29 cellular contexts compared by ENCODE assay signal in the genomic region with DNA sequence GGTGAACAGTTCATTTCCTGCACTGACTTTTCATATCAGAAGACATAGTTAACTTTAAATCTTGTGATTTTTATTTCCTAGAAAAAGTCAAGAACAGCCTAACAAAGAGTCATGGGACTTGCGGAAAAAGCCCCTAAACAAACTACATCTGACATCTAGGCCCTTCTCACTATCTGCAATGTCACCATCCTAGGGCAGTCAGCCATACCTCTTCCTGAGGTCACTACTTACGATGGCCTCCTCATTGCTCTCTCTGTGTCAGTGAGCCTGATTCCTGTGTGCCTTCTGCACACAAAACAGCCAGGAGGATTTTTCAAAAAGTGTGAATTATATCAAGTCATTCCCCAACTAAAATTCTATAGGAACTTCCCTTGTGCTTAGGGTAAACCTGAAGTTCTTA.
"Had no signal": no experiment of that assay in that cellular context is flagged by ENCODE, and none has a peak within 500 bp of the region (broad histone marks: within the 10 kb centered on the region; RNA-seq: fewer than 3 reads in every experiment).

No MANE protein-coding gene starts in this region.

- H3K27ac ChIP-seq: hepatocyte, left ventricle myocardium inferior, pancreas, prostate gland, sigmoid colon, spleen, suprapubic skin, thoracic aorta, tibial artery, upper lobe of right lung had no signal

- H3K36me3 Mint-ChIP-seq: naive thymus-derived CD4-positive, alpha-beta T cell; natural killer cell treated with Interleukin-12 subunit alpha and Interleukin-12 subunit beta and Interleukin-15 and Interleukin-18, amount 100 ng/mL, for 72 hours; stimulated activated effector memory CD8-positive, alpha-beta T cell treated with anti-CD3 and anti-CD28 coated beads, Interleukin-12 subunit alpha, Interleukin-12 subunit beta, amount 100 ng/mL, for 72 hours had no signal

- H3K4me1 Mint-ChIP-seq: neural crest cell had no signal

- H3K9me3 Mint-ChIP-seq: natural killer cell treated with Interleukin-12 subunit alpha and Interleukin-12 subunit beta and Interleukin-15 and Interleukin-18, amount 100 ng/mL, for 72 hours; neural crest cell; stimulated activated effector memory CD8-positive, alpha-beta T cell treated with anti-CD3 and anti-CD28 coated beads, Interleukin-12 subunit alpha, Interleukin-12 subunit beta, amount 100 ng/mL, for 72 hours; stimulated activated naive CD8-positive, alpha-beta T cell treated with anti-CD3 and anti-CD28 coated beads, Interleukin-15, Interleukin-2, amounts not matched to agents 100 ng/mL and 50 ng/mL, for 24 hours had no signal

- H3K27ac Mint-ChIP-seq: naive thymus-derived CD4-positive, alpha-beta T cell; natural killer cell treated with Interleukin-12 subunit alpha and Interleukin-12 subunit beta and Interleukin-15 and Interleukin-18, amount 100 ng/mL, for 72 hours; stimulated activated effector memory CD8-positive, alpha-beta T cell treated with anti-CD3 and anti-CD28 coated beads, Interleukin-12 subunit alpha, Interleukin-12 subunit beta, amount 100 ng/mL, for 72 hours; stimulated activated naive CD8-positive, alpha-beta T cell treated with anti-CD3 and anti-CD28 coated beads, Interleukin-15, Interleukin-2, amounts not matched to agents 100 ng/mL and 50 ng/mL, for 24 hours had no signal

- H2AFZ ChIP-seq: hepatocyte had no signal

- H3K4me3 ChIP-seq: hepatocyte, left ventricle myocardium inferior, lung, mucosa of descending colon, pancreas, prostate gland, sigmoid colon, spleen, suprapubic skin, thoracic aorta, tibial artery, upper lobe of right lung had no signal

- H3K79me2 ChIP-seq: hepatocyte had no signal

- H3K9me3 ChIP-seq: left ventricle myocardium inferior, mucosa of descending colon, pancreas, prostate gland, sigmoid colon, suprapubic skin, thoracic aorta, tibial artery, upper lobe of right lung had no signal

- FAIRE-seq: pancreas, small intestine, urothelium cell line had no signal

- H3K27me3 ChIP-seq: hepatocyte, pancreas, sigmoid colon, suprapubic skin, tibial artery, upper lobe of right lung had no signal

- H3K4me2 ChIP-seq: hepatocyte had no signal

- H3K36me3 ChIP-seq: left ventricle myocardium inferior, pancreas, prostate gland, sigmoid colon, spleen, suprapubic skin, thoracic aorta, tibial artery, upper lobe of right lung had no signal

- H3K4me1 ChIP-seq: left ventricle myocardium inferior, pancreas, prostate gland, sigmoid colon, spleen, suprapubic skin, tibial artery, upper lobe of right lung had no signal

- ATAC-seq: mucosa of descending colon; naive thymus-derived CD4-positive, alpha-beta T cell; natural killer cell treated with Interleukin-12 subunit alpha and Interleukin-12 subunit beta and Interleukin-15 and Interleukin-18, amount 100 ng/mL, for 72 hours; pancreas; stimulated activated effector memory CD8-positive, alpha-beta T cell treated with anti-CD3 and anti-CD28 coated beads, Interleukin-12 subunit alpha, Interleukin-12 subunit beta, amount 100 ng/mL, for 72 hours; upper lobe of right lung had no signal

- H3K4me3 Mint-ChIP-seq: naive thymus-derived CD4-positive, alpha-beta T cell; natural killer cell treated with Interleukin-12 subunit alpha and Interleukin-12 subunit beta and Interleukin-15 and Interleukin-18, amount 100 ng/mL, for 72 hours; neural crest cell; stimulated activated effector memory CD8-positive, alpha-beta T cell treated with anti-CD3 and anti-CD28 coated beads, Interleukin-12 subunit alpha, Interleukin-12 subunit beta, amount 100 ng/mL, for 72 hours; stimulated activated naive CD8-positive, alpha-beta T cell treated with anti-CD3 and anti-CD28 coated beads, Interleukin-15, Interleukin-2, amounts not matched to agents 100 ng/mL and 50 ng/mL, for 24 hours had no signal

- DNase-seq: islet precursor cell; left ventricle myocardium inferior; mesendoderm; midbrain; mucosa of descending colon; naive thymus-derived CD4-positive, alpha-beta T cell; nucleus accumbens; pancreas; posterior cingulate gyrus; retina; right cardiac atrium; sigmoid colon; small intestine; spleen; stimulated activated CD4-positive, alpha-beta T cell treated with anti-CD3 and anti-CD28 coated beads, Interleukin-4, amount 100 ng/mL, for 24 hours; stimulated activated naive CD4-positive, alpha-beta T cell; tibial artery; trophoblast cell; upper lobe of right lung had no signal
